In the genomic region with DNA sequence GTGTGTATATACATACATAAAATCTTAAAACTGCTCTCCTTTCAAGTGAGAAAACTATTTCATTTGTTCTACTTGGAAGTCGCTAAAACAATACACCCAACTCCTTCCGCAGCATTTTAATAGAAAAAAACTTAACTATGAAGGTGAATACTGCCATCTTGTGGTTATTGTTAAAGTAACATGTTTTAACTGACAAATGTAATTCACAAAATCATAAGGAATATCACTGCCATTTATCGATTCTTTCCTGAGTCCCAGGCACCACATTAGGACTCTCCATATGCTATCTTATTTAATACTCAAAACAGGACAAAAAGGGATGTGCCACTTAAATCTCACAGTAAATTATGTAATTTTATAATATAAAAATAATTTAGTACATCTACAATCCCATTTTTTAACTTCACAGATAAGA, we compare ENCODE assay signal across 8 cellular contexts.
A peak's percentile ranks its signal among the peaks of the same experiment; 100 is the strongest.
DNase-seq lines count a peak whose midpoint lies in the region; ATAC-seq, FAIRE-seq and TF ChIP-seq lines count a peak whose summit lies in the region.

No MANE protein-coding gene starts in this region.

- H3K27me3 Mint-ChIP-seq in T-helper 2 cell treated with Interferon-gamma antibody and Interleukin-4, amounts not matched to agents 5 μg/mL and 100 μg/mL, for 36 hours (ENCODE audit: low read depth): peaks cover 33% of the 10 kb centered on the region

- peak; percentile 91 for FAIRE-seq in kidney (lab: Jason Lieb, UNC)

- peaks cover 4% of the 10 kb centered on the region for H3K4me1 Mint-ChIP-seq in T-helper 2 cell treated with Interferon-gamma antibody and Interleukin-4, amounts not matched to agents 5 μg/mL and 100 μg/mL, for 36 hours (ENCODE audit: low read depth)

- intact Hi-C loops in kidney (cut with DNase I): loop anchor here (10.0 kb wide), 1 partner anchor 1692 kb away; no protein-coding TSS in a partner anchor

- DNase-seq in BE2C: no peak
- peak; percentile 19 for DNase-seq in NCI-H2029 (lab: John Stamatoyannopoulos, UW)
- DNase-seq in astrocyte of the cerebellum (ENCODE audit: low read depth): peak; percentile 48
- DNase-seq in kidney: no peak
- no peak for DNase-seq in HuH-7.5 (ENCODE audit: low spot score)
- no peak for DNase-seq in GM19238 (ENCODE audit: insufficient read length, low spot score)
- DNase-seq in T-helper 2 cell treated with Interferon-gamma antibody and Interleukin-4, amounts not matched to agents 5 μg/mL and 100 μg/mL, for 36 hours (ENCODE audit: low spot score): no peak

- no peaks in the 10 kb centered on the region for H3K36me3 Mint-ChIP-seq in T-helper 2 cell treated with Interferon-gamma antibody and Interleukin-4, amounts not matched to agents 5 μg/mL and 100 μg/mL, for 36 hours (ENCODE audit: low read depth)

- H3K4me3 ChIP-seq in BE2C (ENCODE audit: low read depth, low read length) (peak overlapping the region; percentile 29; the same call in 1 of the 2 replicates), astrocyte of the cerebellum (ENCODE audit: low read depth, low read length) (no peak overlapping the region), kidney (ENCODE audit: low read length in 2 of 2) (no peak overlapping the region)

- peak; percentile 57 for ATAC-seq in GM19467 (IDR thresholded peaks at IDR 0.05; ENCODE audit: unreplicated experiment)

- H3K4me1 ChIP-seq in BE2C (peaks cover 33% of the 10 kb centered on the region), kidney (ENCODE audit: control insufficient read depth in 1 of 2, insufficient read depth in 1 of 2, low read depth in 1 of 2, low read length in 2 of 2) (no peaks in the 10 kb centered on the region)

- H3K27ac ChIP-seq in kidney (ENCODE audit: low read depth in 2 of 2, low read length in 2 of 2): no peak overlapping the region

- no peaks in the 10 kb centered on the region for H3K9me3 Mint-ChIP-seq in T-helper 2 cell treated with Interferon-gamma antibody and Interleukin-4, amounts not matched to agents 5 μg/mL and 100 μg/mL, for 36 hours

- peak; percentile 43 for TF ChIP-seq CTCF in BE2C (IDR thresholded peaks at IDR 0.05; ENCODE audit: low read depth, low read length)
- peak; percentile 7 for TF ChIP-seq CTCF in astrocyte of the cerebellum (IDR thresholded peaks at IDR 0.05; ENCODE audit: low read depth, low read length, missing control alignments)
- peak; percentile 43 for TF ChIP-seq CTCF in kidney (IDR thresholded peaks at IDR 0.05; ENCODE audit: borderline replicate concordance, extremely low read depth, insufficient read depth)

- no peak overlapping the region for H3K27ac Mint-ChIP-seq in T-helper 2 cell treated with Interferon-gamma antibody and Interleukin-4, amounts not matched to agents 5 μg/mL and 100 μg/mL, for 36 hours

- H3K36me3 ChIP-seq in BE2C: no peaks in the 10 kb centered on the region
- no peaks in the 10 kb centered on the region for H3K36me3 ChIP-seq in kidney (ENCODE audit: control insufficient read depth in 1 of 2, insufficient read depth in 2 of 2, low read length in 2 of 2)

- no peak overlapping the region for H3K4me3 Mint-ChIP-seq in T-helper 2 cell treated with Interferon-gamma antibody and Interleukin-4, amounts not matched to agents 5 μg/mL and 100 μg/mL, for 36 hours

- H3K9ac ChIP-seq in kidney (ENCODE audit: low read length in 2 of 2): no peak overlapping the region

- no peaks in the 10 kb centered on the region for H3K27me3 ChIP-seq in BE2C

- H3K9me3 ChIP-seq in BE2C: no peaks in the 10 kb centered on the region
- no peaks in the 10 kb centered on the region for H3K9me3 ChIP-seq in kidney (ENCODE audit: control insufficient read depth in 1 of 2, low read length in 2 of 2)

- in situ Hi-C loops in astrocyte of the cerebellum (cut with HindIII; ENCODE audit: low sequenced_read_pairs): loop anchor here (10.0 kb wide), 1 partner anchor 1682 kb away; no protein-coding TSS in a partner anchor

Comparison
In these comparisons a context has a peak if more than half of its experiments do, and no peak if none do; other contexts are left out.
1. DNase-seq: peak in NCI-H2029 (single experiment) and astrocyte of the cerebellum (single experiment); none in BE2C (single experiment), kidney (single experiment), HuH-7.5 (single experiment), GM19238 (single experiment) and T-helper 2 cell treated with Interferon-gamma antibody and Interleukin-4, amounts not matched to agents 5 μg/mL and 100 μg/mL, for 36 hours (single experiment).
2. Peak in every context shown above with its lines, with median percentiles within 50 percentile points of each other: CTCF ChIP-seq.